Comparison of ENCODE assay signal across 11 cellular contexts in the genomic region with DNA sequence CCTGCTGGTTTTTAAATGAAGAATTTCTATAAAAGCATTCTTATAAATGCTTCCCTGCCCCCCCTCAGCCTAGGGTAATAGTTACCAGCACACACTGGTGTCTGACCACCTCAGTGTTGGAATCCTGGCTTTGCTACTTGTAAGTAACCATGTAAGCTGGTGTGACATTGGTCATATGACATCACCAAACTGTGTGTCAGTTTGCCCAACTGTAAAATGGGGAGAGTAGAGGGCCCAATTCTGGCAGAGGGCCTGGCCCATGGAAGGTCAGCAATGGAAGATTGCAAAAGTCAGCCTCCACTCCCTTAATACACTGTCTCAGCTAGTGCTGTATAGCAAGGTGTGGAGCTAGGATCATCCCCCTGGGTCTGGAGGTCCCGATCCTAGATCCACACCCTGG. TPM values are rescaled to one million over a fixed set of nuclear protein-coding genes. Genes with fewer than 3 reads are reported as not detected.
"Had no signal": no experiment of that assay in that cellular context is flagged by ENCODE, and none has a peak within 500 bp of the region (broad histone marks: within the 10 kb centered on the region; RNA-seq: fewer than 3 reads in every experiment).

No MANE protein-coding gene starts in this region.

- H3K4me3 ChIP-seq: GM23248 had no signal

- H2AFZ ChIP-seq: GM23248 had no signal

- H3K9ac ChIP-seq: GM23248, KMS-11 had no signal

- H3K27ac Mint-ChIP-seq: H9 had no signal

- H3K4me3 Mint-ChIP-seq: H9 had no signal

- H3K4me2 ChIP-seq: KMS-11 had no signal

- H3K4me1 Mint-ChIP-seq: H9 had no signal

- FAIRE-seq: H54 had no signal

- H3K27ac ChIP-seq: GM23248, HL-60, KMS-11 had no signal

- DNase-seq: GM23248, GOT3, H9, HCEC 1CT, IMR-90, Karpas-422, KBM-7 had no signal

RNA-seq across cellular contexts. Expression of a gene that starts 31.6 kb away (rescaled TPM):
- total RNA-seq: GM23248, H9, HT1080, IMR-90 had no signal
- polyA plus RNA-seq: GM23248, IMR-90 had no signal
